10 cellular contexts compared by ENCODE assay signal in genomic region chr4:84150177-84150576, GRCh38.
"Had no signal": no experiment of that assay in that cellular context is flagged by ENCODE, and none has a peak within 500 bp of the region (broad histone marks: within the 10 kb centered on the region; RNA-seq: fewer than 3 reads in every experiment).

No MANE protein-coding gene starts in this region.

- H3K36me3 ChIP-seq: HAP-1 had no signal

- H3K4me3 ChIP-seq: GM23248, GM23338, HAP-1 had no signal

- H2AFZ ChIP-seq: GM23248, GM23338 had no signal

- FAIRE-seq: H54 had no signal

- H3K27ac Mint-ChIP-seq: GM23338, H9, HFFc6 had no signal

- H3K9me3 ChIP-seq: HAP-1 had no signal

- H3K4me2 ChIP-seq: GM23338 had no signal

- DNase-seq: GM23248, GOT3, H7, H9, HCEC 1CT, HFFc6 had no signal

- H3K4me1 ChIP-seq: HAP-1 had no signal

- ATAC-seq: GM23338, HCT116 had no signal

- H3K27ac ChIP-seq: GM23248 had no signal

- H3K4me3 Mint-ChIP-seq: GM23338, H9, HFFc6 had no signal

- H3K9ac ChIP-seq: GM23248 had no signal

- H3K9me3 Mint-ChIP-seq: GM23338, H9, HFFc6 had no signal
